17 cellular contexts compared by ENCODE assay signal in genomic region chr4:100581337-100581736, GRCh38.
DNase-seq lines count a peak whose midpoint lies in the region; ATAC-seq, FAIRE-seq and TF ChIP-seq lines count a peak whose summit lies in the region.
"Had no signal": no experiment of that assay in that cellular context is flagged by ENCODE, and none has a peak within 500 bp of the region (broad histone marks: within the 10 kb centered on the region; RNA-seq: fewer than 3 reads in every experiment).

No MANE protein-coding gene starts in this region.

- CTCF ChIA-PET in MCF 10A (lab: Yijun Ruan, JAX), result no interaction called here

- no peak for TF ChIP-seq CTCF in MCF 10A (IDR thresholded peaks at IDR 0.05; ENCODE audit: unreplicated experiment)
- TF ChIP-seq CTCF in breast epithelium (IDR thresholded peaks at IDR 0.05), result no peak
- no peak for TF ChIP-seq CTCF in foreskin keratinocyte (conservative IDR thresholded peaks at IDR 0.05)

- H3K4me1 ChIP-seq in breast epithelium (no peaks in the 10 kb centered on the region), foreskin keratinocyte (peaks cover 12% of the 10 kb centered on the region)
- H3K4me1 ChIP-seq: right atrium auricular region had no signal

- H3K27ac Mint-ChIP-seq in MCF 10A (ENCODE audit: low read depth, unreplicated experiment), result peak overlapping the region; percentile 39

- H3K9me3 Mint-ChIP-seq in MCF 10A (ENCODE audit: unreplicated experiment), result peaks cover 7% of the 10 kb centered on the region
- H3K9me3 Mint-ChIP-seq: H9, nephron had no signal

- H3K4me1 Mint-ChIP-seq in MCF 10A (ENCODE audit: insufficient read depth, unreplicated experiment), result peaks cover 22% of the 10 kb centered on the region

- no peak for FAIRE-seq in urothelium cell line (lab: Jason Lieb, UNC)

- H3K4me3 Mint-ChIP-seq in MCF 10A (ENCODE audit: unreplicated experiment), result no peak overlapping the region
- H3K4me3 Mint-ChIP-seq: H9, nephron had no signal

- no peaks in the 10 kb centered on the region for H3K9me3 ChIP-seq in breast epithelium
- H3K9me3 ChIP-seq: right atrium auricular region had no signal

- peak; percentile 77 for DNase-seq in MCF 10A (ENCODE audit: unreplicated experiment)
- no peak for DNase-seq in breast epithelium (ENCODE audit: low spot score in 2 of 2)
- peak; percentile 52 for DNase-seq in RPMI8226
- peak; percentile 79 to 92 for DNase-seq in foreskin keratinocyte
- peak; percentile 13 for DNase-seq in urothelium cell line (ENCODE audit: low spot score)
- no peak for DNase-seq in DMS79 (lab: John Stamatoyannopoulos, UW)
- DNase-seq in RKO (ENCODE audit: low spot score), result no peak
- DNase-seq: activated gamma-delta T cell treated with Interleukin-2 at 50 U/mL for 16 hours, cortex of kidney, glutamatergic neuron, H9, NCI-H187 treated with DMSO at 0.1 percent for 48 hours, NCI-H526 treated with DMSO at 0.1 percent for 48 hours had no signal

- peak; percentile 99 for ATAC-seq in foreskin keratinocyte
- no peak for ATAC-seq in HG03108 (IDR thresholded peaks at IDR 0.05; ENCODE audit: unreplicated experiment)

- POLR2A ChIA-PET in MCF 10A (lab: Yijun Ruan, JAX), result interaction anchor here (0.7 to 1.5 kb wide), 4 partner anchors 9 to 561 kb away, joined by 3 to 7 read pairs (median 3); no protein-coding TSS in a partner anchor

- TF ChIP-seq POLR2A in breast epithelium (IDR thresholded peaks at IDR 0.05), result no peak

- H3K27me3 ChIP-seq in breast epithelium (no peaks in the 10 kb centered on the region), foreskin keratinocyte (no peaks in the 10 kb centered on the region)
- H3K27me3 ChIP-seq: right atrium auricular region had no signal

- no peaks in the 10 kb centered on the region for H3K36me3 Mint-ChIP-seq in MCF 10A (ENCODE audit: insufficient read depth, unreplicated experiment)

- no peak overlapping the region for H3K27ac ChIP-seq in breast epithelium
- no peak overlapping the region for H3K27ac ChIP-seq in foreskin keratinocyte
- H3K27ac ChIP-seq: right atrium auricular region, VCaP had no signal

- no peaks in the 10 kb centered on the region for H3K27me3 Mint-ChIP-seq in MCF 10A (ENCODE audit: insufficient read depth, unreplicated experiment)

- H3K36me3 ChIP-seq in breast epithelium, result no peaks in the 10 kb centered on the region
- H3K36me3 ChIP-seq: right atrium auricular region had no signal

- H3K4me3 ChIP-seq in breast epithelium, result no peak overlapping the region
- H3K4me3 ChIP-seq: right atrium auricular region had no signal

- BruUV-seq in MCF 10A (replicated peaks; lab: Mats Ljungman, UMichigan), result no TSS peak

- intact Hi-C loops in MCF 10A (cut with micrococcal nuclease), result no loop called here
- intact Hi-C loops in breast epithelium (cut with DNase I; ENCODE audit: low total_unique reads), result no loop called here

Comparison
In these comparisons a context has a peak if more than half of its experiments do, and no peak if none do; other contexts are left out.
1. DNase-seq: peak in MCF 10A (single experiment), RPMI8226 (single experiment), foreskin keratinocyte (2 of 2) and urothelium cell line (single experiment); none in breast epithelium (0 of 2), DMS79 (single experiment) and RKO (single experiment).